Comparison of ENCODE assay signal across 8 cellular contexts in the genomic region with DNA sequence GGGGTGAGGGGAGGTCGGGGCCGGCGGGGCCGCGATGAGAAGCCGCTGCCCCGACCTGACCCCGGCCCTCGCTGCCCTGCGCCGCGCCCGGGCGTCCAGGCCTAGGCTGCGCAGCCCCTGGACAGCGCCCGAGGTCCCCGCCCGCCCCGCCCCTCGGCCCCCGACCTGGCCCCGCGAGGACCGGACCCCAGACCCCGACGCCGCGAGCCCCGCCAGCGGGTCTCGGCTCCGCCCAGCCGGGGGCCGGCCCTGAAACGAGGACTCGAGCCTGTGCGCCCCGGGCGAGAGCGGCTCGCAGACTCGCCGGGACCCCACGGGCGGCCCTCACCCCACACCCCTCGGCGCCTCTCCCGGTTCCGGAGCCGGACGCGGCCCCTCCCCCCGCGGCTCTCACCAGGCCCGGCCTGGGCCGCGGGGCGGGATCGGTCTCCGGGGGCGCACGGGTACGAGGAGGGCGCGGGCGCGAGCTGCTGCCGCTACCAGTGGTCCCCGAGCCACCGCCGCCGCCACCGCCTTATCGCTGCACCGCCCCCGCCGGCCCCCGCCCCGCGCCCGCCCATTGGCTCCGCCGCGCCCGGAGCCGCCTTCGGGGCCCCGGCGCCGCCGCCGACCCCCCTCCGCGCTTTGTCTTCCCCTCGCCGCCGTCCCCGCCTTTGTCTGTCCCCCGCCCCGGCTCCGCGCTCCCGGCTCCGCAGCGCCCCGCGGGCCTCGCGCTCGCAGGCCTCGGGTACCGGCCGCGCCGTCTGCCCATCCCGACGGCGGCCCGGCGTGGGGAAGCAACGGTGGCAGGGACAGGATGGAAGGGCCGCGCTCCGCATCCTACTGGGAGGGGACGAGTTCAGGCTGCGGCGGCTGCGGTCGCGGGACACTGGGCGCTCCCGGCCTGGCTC. TPM values are rescaled to one million over a fixed set of nuclear protein-coding genes. Genes with fewer than 3 reads are reported as not detected.
A peak's percentile ranks its signal among the peaks of the same experiment; 100 is the strongest.
DNase-seq lines count a peak whose midpoint lies in the region; ATAC-seq and TF ChIP-seq lines count a peak whose summit lies in the region.

A gene (minus strand): TSS at position 488 of the 890 bp plus-strand sequence. CDS start 827 bp downstream, outside the sequence.

- no peak for TF ChIP-seq CTCF in mucosa of descending colon (IDR thresholded peaks at IDR 0.05)

- H3K4me3 Mint-ChIP-seq in activated CD4-positive, alpha-beta memory T cell treated with anti-CD3 and anti-CD28 coated beads, Interleukin-2, amount 10 ng/mL, durations not matched to agents 7 days and 5 days = peak within 1 kb of the TSS; percentile 96

- peak within 1 kb of the TSS; percentile 99 for H3K27ac Mint-ChIP-seq in activated CD4-positive, alpha-beta memory T cell treated with anti-CD3 and anti-CD28 coated beads, Interleukin-2, amount 10 ng/mL, durations not matched to agents 7 days and 5 days

- POLR2A ChIA-PET in activated CD4-positive, alpha-beta memory T cell treated with anti-CD3 and anti-CD28 coated beads, Interleukin-2, amount 10 ng/mL, durations not matched to agents 7 days and 5 days (lab: Charles Lee) = interaction anchor here (0.7 to 12.5 kb wide), 14 partner anchors 12 to 260 kb away, joined by 3 to 178 read pairs (median 6); a partner anchor contains a TSS

- CTCF ChIA-PET in activated CD4-positive, alpha-beta memory T cell treated with anti-CD3 and anti-CD28 coated beads, Interleukin-2, amount 10 ng/mL, durations not matched to agents 7 days and 5 days (lab: Charles Lee) = interaction anchor here (1.7 to 1.9 kb wide), 2 partner anchors 43 to 74 kb away, joined by 4 to 6 read pairs; a partner anchor contains a TSS

- peaks cover 19% of the 10 kb centered on the region for H3K4me1 ChIP-seq in mucosa of descending colon (ENCODE audit: low read depth)

- H3K27me3 Mint-ChIP-seq in activated CD4-positive, alpha-beta memory T cell treated with anti-CD3 and anti-CD28 coated beads, Interleukin-2, amount 10 ng/mL, durations not matched to agents 7 days and 5 days = no peaks in the 10 kb centered on the region

- peak within 1 kb of the TSS; percentile 34 for H3K4me3 ChIP-seq in mucosa of descending colon

- DNase-seq in ELR (ENCODE audit: low read depth) (peak; percentile 51), NCI-H2227 (lab: John Stamatoyannopoulos, UW; ENCODE audit: unreplicated experiment) (peak; percentile 88), mucosa of descending colon (peak; percentile 60 to 88 (median 77))
- DNase-seq in activated CD4-positive, alpha-beta memory T cell treated with anti-CD3 and anti-CD28 coated beads, Interleukin-2, amount 10 ng/mL, durations not matched to agents 7 days and 5 days = peak; percentile 82
- peak; percentile 70 for DNase-seq in effector CD8-positive, alpha-beta T cell (lab: John Stamatoyannopoulos, UW)
- DNase-seq in stimulated activated CD8-positive, alpha-beta memory T cell treated with anti-CD3 and anti-CD28 coated beads, Interleukin-4, amount 100 ng/mL, for 4 hours (ENCODE audit: low read depth in 2 of 2, low spot score in 1 of 2) = peak; percentile 68 to 84

- H3K36me3 Mint-ChIP-seq in activated CD4-positive, alpha-beta memory T cell treated with anti-CD3 and anti-CD28 coated beads, Interleukin-2, amount 10 ng/mL, durations not matched to agents 7 days and 5 days (ENCODE audit: low read depth) = peaks cover 62% of the 10 kb centered on the region

- no peaks in the 10 kb centered on the region for H3K9me3 Mint-ChIP-seq in activated CD4-positive, alpha-beta memory T cell treated with anti-CD3 and anti-CD28 coated beads, Interleukin-2, amount 10 ng/mL, durations not matched to agents 7 days and 5 days

- ATAC-seq in HG02642 (IDR thresholded peaks at IDR 0.05; ENCODE audit: poor library complexity, unreplicated experiment) (peak; percentile 20), mucosa of descending colon (peak; percentile 21), GM18519 (IDR thresholded peaks at IDR 0.05; ENCODE audit: low FRiP score, unreplicated experiment) (no peak)

- peaks cover 66% of the 10 kb centered on the region for H3K4me1 Mint-ChIP-seq in activated CD4-positive, alpha-beta memory T cell treated with anti-CD3 and anti-CD28 coated beads, Interleukin-2, amount 10 ng/mL, durations not matched to agents 7 days and 5 days

- intact Hi-C loops in mucosa of descending colon (cut with DNase I, micrococcal nuclease) = no loop called here

- H3K9me3 ChIP-seq in mucosa of descending colon = no peaks in the 10 kb centered on the region

- no peaks in the 10 kb centered on the region for H3K36me3 ChIP-seq in mucosa of descending colon (ENCODE audit: low read depth)

RNA-seq across cellular contexts. Expression of the gene that starts here (rescaled TPM):
- total RNA-seq in activated CD4-positive, alpha-beta memory T cell treated with anti-CD3 and anti-CD28 coated beads, Interleukin-2, amount 10 ng/mL, durations not matched to agents 7 days and 5 days = 100 to 1,000 TPM; 394 to 401 TPM
- 10 to 100 TPM in 1 of 3 donors, 1 to 10 TPM in 2; 5.6 to 13.2 (median 8.4) TPM for total RNA-seq in mucosa of descending colon

Comparison
In these comparisons a context has a peak if more than half of its experiments do, and no peak if none do; other contexts are left out.
1. RNA of the gene that starts here (total RNA-seq): 394 to 401 TPM in activated CD4-positive, alpha-beta memory T cell treated with anti-CD3 and anti-CD28 coated beads, Interleukin-2, amount 10 ng/mL, durations not matched to agents 7 days and 5 days; 5.6 to 13.2 TPM in mucosa of descending colon; every median in the first group is over 10 times any median in the second.
2. Peak in every context shown above with its lines, with median percentiles within 50 percentile points of each other: DNase-seq.